8 cellular contexts compared by ENCODE assay signal in genomic region chr20:45358282-45359068, GRCh38. TPM values are rescaled to one million over a fixed set of nuclear protein-coding genes. Genes with fewer than 3 reads are reported as not detected.
A peak's percentile ranks its signal among the peaks of the same experiment; 100 is the strongest.
DNase-seq lines count a peak whose midpoint lies in the region; ATAC-seq and TF ChIP-seq lines count a peak whose summit lies in the region.

No MANE protein-coding gene starts in this region.

- H3K4me3 ChIP-seq in AG10803 (ENCODE audit: low read length) (no peak overlapping the region; the same call in 1 of the 2 replicates), esophagus (ENCODE audit: low read depth in 1 of 2, low read length in 2 of 2) (no peak overlapping the region)

- H3K9me3 ChIP-seq in esophagus (ENCODE audit: control insufficient read depth in 2 of 2, insufficient read depth in 1 of 2, low read depth in 1 of 2, low read length in 1 of 2) = no peaks in the 10 kb centered on the region

- POLR2A ChIA-PET in HEK293T (lab: Yijun Ruan, JAX) = no interaction called here

- H3K27ac ChIP-seq in esophagus (ENCODE audit: low read depth in 2 of 2, low read length in 1 of 2) = peak overlapping the region; percentile 33 to 85

- no peaks in the 10 kb centered on the region for H3K9me3 Mint-ChIP-seq in nephron

- H3K27me3 Mint-ChIP-seq in nephron (ENCODE audit: low read depth) = no peaks in the 10 kb centered on the region

- no peak for ATAC-seq in HG03039 (IDR thresholded peaks at IDR 0.05; ENCODE audit: unreplicated experiment)

- H3K27me3 ChIP-seq in esophagus (ENCODE audit: control insufficient read depth in 1 of 2, insufficient read depth in 2 of 2, low read length in 2 of 2) = no peaks in the 10 kb centered on the region

- peaks cover 21% of the 10 kb centered on the region for H3K4me1 Mint-ChIP-seq in nephron

- peaks cover 0 to 7% of the 10 kb centered on the region in 2 donors for H3K4me1 ChIP-seq in esophagus (ENCODE audit: control insufficient read depth in 2 of 2, insufficient read depth in 2 of 2, low read length in 1 of 2)

- DNase-seq in AG10803 (ENCODE audit: low read depth) (peak; percentile 88), NCI-H774 (lab: John Stamatoyannopoulos, UW) (peak; percentile 6), T-helper 9 cell (no peak), HuH-7.5 (ENCODE audit: low spot score) (no peak), HEK293T (ENCODE audit: extremely low spot score) (no peak)

- H3K36me3 Mint-ChIP-seq in nephron (ENCODE audit: low read depth) = no peaks in the 10 kb centered on the region

- CTCF ChIA-PET in HEK293T (lab: Yijun Ruan, JAX) = no interaction called here

- TF ChIP-seq CTCF in AG10803 (conservative IDR thresholded peaks at IDR 0.05; ENCODE audit: low read length) (no peak), nephron (IDR thresholded peaks at IDR 0.05; ENCODE audit: unreplicated experiment in 3 of 3) (no peak)

- no peaks in the 10 kb centered on the region for H3K36me3 ChIP-seq in esophagus (ENCODE audit: control insufficient read depth in 2 of 2, insufficient read depth in 2 of 2, low read length in 1 of 2)

- H3K4me3 Mint-ChIP-seq in nephron = peak overlapping the region in 2 of 3 experiments; percentile 14 to 26

- peak overlapping the region; percentile 76 to 90 (median 88) for H3K27ac Mint-ChIP-seq in nephron

- WGBS in esophagus, 2 donors = 32 to 42% methylated on average over 10 of the region's 10 CpGs

TF ChIP-seq in HEK293T, 16 proteins besides CTCF, POLR2A, EP300 and RAD21:
- TF ChIP-seq L3MBTL2 (conservative IDR thresholded peaks at IDR 0.05) (no peak), ELF4 (IDR thresholded peaks at IDR 0.05) (no peak), BHLHE40 (IDR thresholded peaks at IDR 0.05; ENCODE audit: borderline replicate concordance) (no peak), ZNF384 (IDR thresholded peaks at IDR 0.05) (no peak), HDGF (IDR thresholded peaks at IDR 0.05; ENCODE audit: borderline replicate concordance) (no peak), TARDBP (IDR thresholded peaks at IDR 0.05) (no peak), NFRKB (IDR thresholded peaks at IDR 0.05) (no peak), CTBP1 (IDR thresholded peaks at IDR 0.05; ENCODE audit: borderline replicate concordance) (no peak), FOXM1 (IDR thresholded peaks at IDR 0.05; ENCODE audit: borderline replicate concordance) (no peak), FOXA1 (IDR thresholded peaks at IDR 0.05) (no peak), SP1 (IDR thresholded peaks at IDR 0.05) (no peak), SUZ12 (IDR thresholded peaks at IDR 0.05) (no peak), FOXK2 (IDR thresholded peaks at IDR 0.05) (no peak)

RNA-seq across cellular contexts. Expression of gene SYS1, which starts 4.5 kb away (rescaled TPM):
- polyA plus RNA-seq in esophagus = 10 to 100 TPM in 1 of 2 donors, 1 to 10 TPM in 1; 8.4 to 16.5 TPM

RNA-seq across cellular contexts. Expression of gene SDC4, which starts 10.3 kb away (rescaled TPM):
- 10 to 100 TPM; 49.4 to 64.6 TPM for polyA plus RNA-seq in esophagus

RNA-seq across cellular contexts. Expression of gene TP53TG5, which starts 19.6 kb away (rescaled TPM):
- polyA plus RNA-seq in esophagus = under 1 TPM in 1 of 2 donors, not detected in 1; 0.13 TPM

RNA-seq across cellular contexts. Expression of gene DBNDD2, which starts 49.6 kb away (rescaled TPM):
- polyA plus RNA-seq in esophagus = 10 to 100 TPM; 31.0 to 65.1 TPM

RNA-seq across cellular contexts. Expression of gene MATN4, which starts 50.4 kb away (rescaled TPM):
- under 1 TPM; 0.08 TPM for polyA plus RNA-seq in esophagus

Comparison
In these comparisons a context has a peak if more than half of its experiments do, and no peak if none do; other contexts are left out.
1. DNase-seq: peak in AG10803 (single experiment) and NCI-H774 (single experiment); none in T-helper 9 cell (single experiment), HuH-7.5 (single experiment) and HEK293T (single experiment).